In genomic region chr1:66350001-66350547, GRCh38 we compare ENCODE assay signal across 8 cellular contexts.
DNase-seq lines count a peak whose midpoint lies in the region; ATAC-seq, FAIRE-seq and TF ChIP-seq lines count a peak whose summit lies in the region.

No MANE protein-coding gene starts in this region.

- no peak for FAIRE-seq in small intestine (lab: Jason Lieb, UNC)

- DNase-seq in Ammon's horn (ENCODE audit: low spot score) (peak; percentile 72), small intestine (peak; percentile 47), occipital lobe (lab: John Stamatoyannopoulos, UW) (no peak), NK-92 (lab: John Stamatoyannopoulos, UW; ENCODE audit: unreplicated experiment) (no peak)

- H3K27me3 ChIP-seq in gastroesophageal sphincter, result no peaks in the 10 kb centered on the region
- H3K27me3 ChIP-seq in small intestine (ENCODE audit: control insufficient read depth in 2 of 2, insufficient read depth in 2 of 2, low read length in 2 of 2), result no peaks in the 10 kb centered on the region

- H3K27ac ChIP-seq in gastroesophageal sphincter (peak overlapping the region in 3 of 4 donors; percentile 10 to 61 (median 30)), small intestine (ENCODE audit: low read depth in 1 of 2, low read length in 1 of 2) (peak overlapping the region; percentile 68 to 75)

- H3K4me3 ChIP-seq in WI38 (ENCODE audit: low read depth, low read length) (peak overlapping the region; percentile 40), gastroesophageal sphincter (peak overlapping the region in 1 of 2 donors; percentile 3), small intestine (ENCODE audit: low read depth in 1 of 2, low read length in 2 of 2) (no peak overlapping the region)

- H3K36me3 ChIP-seq in gastroesophageal sphincter, result no peaks in the 10 kb centered on the region
- H3K36me3 ChIP-seq in small intestine (ENCODE audit: control insufficient read depth in 2 of 2, insufficient read depth in 2 of 2, low read length in 2 of 2), result no peaks in the 10 kb centered on the region

- H3K4me1 ChIP-seq in gastroesophageal sphincter (peaks cover 10 to 53% (median 12%) of the 10 kb centered on the region in 3 donors), small intestine (ENCODE audit: control insufficient read depth in 2 of 2, insufficient read depth in 1 of 2, low read depth in 1 of 2, low read length in 1 of 2) (peaks cover 0 to 9% of the 10 kb centered on the region in 2 donors)

- TF ChIP-seq POLR2A in gastroesophageal sphincter (IDR thresholded peaks at IDR 0.05), result no peak

- no peaks in the 10 kb centered on the region for H3K9me3 ChIP-seq in gastroesophageal sphincter
- no peaks in the 10 kb centered on the region for H3K9me3 ChIP-seq in small intestine (ENCODE audit: control insufficient read depth, low read depth)

- peak; percentile 64 for ATAC-seq in GM19452 (IDR thresholded peaks at IDR 0.05; ENCODE audit: unreplicated experiment)
- peak; percentile 58 for ATAC-seq in HG03442 (IDR thresholded peaks at IDR 0.05; ENCODE audit: unreplicated experiment)
- peak; percentile 49 for ATAC-seq in gastroesophageal sphincter

- TF ChIP-seq CTCF in WI38 (IDR thresholded peaks at IDR 0.05; ENCODE audit: low read depth, low read length), result no peak
- TF ChIP-seq CTCF in gastroesophageal sphincter (IDR thresholded peaks at IDR 0.05), result no peak

- no peak for TF ChIP-seq EP300 in gastroesophageal sphincter (IDR thresholded peaks at IDR 0.05)

- 24 to 46% methylated on average over 6 of the region's 6 CpGs for WGBS in gastroesophageal sphincter (ENCODE audit: low coverage in 1 of 2), 2 donors
- WGBS in small intestine, 3 donors, result 29 to 36% (median 31%) methylated on average over 6 of the region's 6 CpGs

Comparison
In these comparisons a context has a peak if more than half of its experiments do, and no peak if none do; other contexts are left out.
1. DNase-seq: peak in Ammon's horn (single experiment) and small intestine (single experiment); none in occipital lobe (single experiment) and NK-92 (single experiment).
2. Peak in every context shown above with its lines, with median percentiles within 50 percentile points of each other: ATAC-seq.